ENCODE assay signal across 13 cellular contexts in the genomic region with DNA sequence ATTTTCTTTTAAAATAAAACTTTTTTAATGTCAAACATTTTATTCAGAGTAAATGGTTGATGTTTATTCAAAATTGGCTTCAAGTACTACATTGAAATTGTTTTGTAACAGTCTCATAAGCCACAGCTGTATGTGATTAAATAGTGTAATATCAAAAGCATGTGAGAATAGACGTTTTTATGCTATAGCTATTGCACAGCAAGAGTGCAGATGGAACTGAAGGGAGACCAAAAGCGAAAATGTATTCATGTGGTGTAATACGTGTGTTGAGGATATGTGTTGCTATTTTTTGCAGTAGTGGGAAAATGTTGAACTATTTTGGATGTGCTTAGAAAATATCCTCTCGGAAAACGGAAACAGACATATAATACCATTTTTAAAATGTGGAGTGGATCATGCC. TPM values are rescaled to one million over a fixed set of nuclear protein-coding genes. Genes with fewer than 3 reads are reported as not detected.
A peak's percentile ranks its signal among the peaks of the same experiment; 100 is the strongest.
DNase-seq lines count a peak whose midpoint lies in the region; ATAC-seq and TF ChIP-seq lines count a peak whose summit lies in the region.
"Had no signal": no experiment of that assay in that cellular context is flagged by ENCODE, and none has a peak within 500 bp of the region (broad histone marks: within the 10 kb centered on the region; RNA-seq: fewer than 3 reads in every experiment).

No MANE protein-coding gene starts in this region.

- ATAC-seq in gastroesophageal sphincter: no peak
- no peak for ATAC-seq in thoracic aorta (ENCODE audit: insufficient number of reproducible peaks, low FRiP score, low read depth)
- no peak for ATAC-seq in PC-3
- ATAC-seq in GM21717 (IDR thresholded peaks at IDR 0.05; ENCODE audit: unreplicated experiment): no peak

- TF ChIP-seq EP300 in gastroesophageal sphincter (IDR thresholded peaks at IDR 0.05): no peak

- H3F3A ChIP-seq in PC-3 (ENCODE audit: low read length, unreplicated experiment) (no peaks in the 10 kb centered on the region), neural progenitor cell (ENCODE audit: low read depth) (peaks cover 3% of the 10 kb centered on the region)

- H3K4me1 ChIP-seq in gastroesophageal sphincter (peaks cover 0 to 47% (median 5%) of the 10 kb centered on the region in 3 donors), thoracic aorta (ENCODE audit: control insufficient read depth in 1 of 2, low read depth in 2 of 2) (peaks cover 42 to 43% of the 10 kb centered on the region in 2 donors), PC-3 (ENCODE audit: insufficient read depth, low read length) (peaks cover 22% of the 10 kb centered on the region), neural progenitor cell (peaks cover 24% of the 10 kb centered on the region)

- TF ChIP-seq CTCF in brain microvascular endothelial cell (IDR thresholded peaks at IDR 0.05; ENCODE audit: low read depth, low read length, missing control alignments): no peak
- TF ChIP-seq CTCF in gastroesophageal sphincter (IDR thresholded peaks at IDR 0.05): no peak
- no peak for TF ChIP-seq CTCF in thoracic aorta (IDR thresholded peaks at IDR 0.05)
- no peak for TF ChIP-seq CTCF in PC-3 (conservative IDR thresholded peaks at IDR 0.05; ENCODE audit: low read depth, low read length)
- no peak for TF ChIP-seq CTCF in neural progenitor cell (IDR thresholded peaks at IDR 0.05)

- POLR2A ChIA-PET in PC-3 (lab: Charles Lee; ENCODE audit: unreplicated experiment): no interaction called here

- H3K27ac ChIP-seq in brain microvascular endothelial cell (peak overlapping the region; percentile 42), gastroesophageal sphincter (peak overlapping the region in 2 of 4 donors; percentile 56 to 89), thoracic aorta (peak overlapping the region; percentile 63 to 67), PC-3 (ENCODE audit: low read length) (no peak overlapping the region), neural progenitor cell (no peak overlapping the region)
- H3K27ac ChIP-seq: PC-9 had no signal

- DNase-seq in HCEC 1CT (peak; percentile 84), brain microvascular endothelial cell (no peak), thoracic aorta (ENCODE audit: low spot score) (no peak), COR-L47 (lab: John Stamatoyannopoulos, UW) (no peak), PC-3 (no peak), neural progenitor cell (ENCODE audit: low spot score) (no peak)
- DNase-seq: activated CD8-positive, alpha-beta memory T cell treated with anti-CD3 and anti-CD28 coated beads, Interleukin-2, amount 50 U/mL, for 4 hours; DND-41; foreskin melanocyte; PC-9 had no signal

- CTCF ChIA-PET in PC-3 (lab: Charles Lee): no interaction called here

- BruUV-seq in PC-3 (replicated peaks; lab: Mats Ljungman, UMichigan): no TSS peak

- H3K4me2 ChIP-seq in PC-3 (ENCODE audit: low read length) (no peak overlapping the region), neural progenitor cell (no peak overlapping the region)
- H3K4me2 ChIP-seq: PC-9 had no signal

- H3K27me3 Mint-ChIP-seq in neural progenitor cell (ENCODE audit: insufficient read depth, low read depth): no peaks in the 10 kb centered on the region

- H3K36me3 Mint-ChIP-seq in neural progenitor cell: no peaks in the 10 kb centered on the region

- H3K9me3 ChIP-seq in gastroesophageal sphincter (no peaks in the 10 kb centered on the region), thoracic aorta (no peaks in the 10 kb centered on the region), PC-3 (ENCODE audit: low read length) (no peaks in the 10 kb centered on the region), neural progenitor cell (ENCODE audit: low read depth) (no peaks in the 10 kb centered on the region)

- no peak overlapping the region for H3K27ac Mint-ChIP-seq in neural progenitor cell

- H3K4me3 ChIP-seq in brain microvascular endothelial cell (ENCODE audit: low read depth, low read length) (peak overlapping the region; percentile 22), gastroesophageal sphincter (peak overlapping the region; percentile 14 to 61), thoracic aorta (peak overlapping the region; percentile 88), PC-3 (ENCODE audit: low read length) (no peak overlapping the region), neural progenitor cell (no peak overlapping the region)
- H3K4me3 ChIP-seq: lung, PC-9 had no signal

- H3K79me2 ChIP-seq in PC-3 (ENCODE audit: low read length) (peaks cover 38% of the 10 kb centered on the region), neural progenitor cell (ENCODE audit: low read depth) (no peaks in the 10 kb centered on the region)

- H3K9me2 ChIP-seq in PC-3 (replicated peaks; ENCODE audit: low read length): no peaks in the 10 kb centered on the region

- peaks cover 46% of the 10 kb centered on the region for H3K4me1 Mint-ChIP-seq in neural progenitor cell

- H3K27me3 ChIP-seq in brain microvascular endothelial cell (replicated peaks): no peaks in the 10 kb centered on the region
- H3K27me3 ChIP-seq in gastroesophageal sphincter: no peaks in the 10 kb centered on the region
- no peaks in the 10 kb centered on the region for H3K27me3 ChIP-seq in thoracic aorta (replicated peaks; ENCODE audit: insufficient read depth)
- no peaks in the 10 kb centered on the region for H3K27me3 ChIP-seq in PC-3 (ENCODE audit: low read length)
- no peaks in the 10 kb centered on the region for H3K27me3 ChIP-seq in neural progenitor cell

- 43 to 58% methylated on average over 5 of the region's 5 CpGs for WGBS in gastroesophageal sphincter (ENCODE audit: low coverage in 1 of 2), 2 donors

- no peak overlapping the region for H3K4me3 Mint-ChIP-seq in neural progenitor cell

- H2AFZ ChIP-seq in PC-3 (ENCODE audit: low read length) (no peak overlapping the region), neural progenitor cell (replicated peaks) (no peak overlapping the region)
- H2AFZ ChIP-seq: PC-9 had no signal

- no peaks in the 10 kb centered on the region for H4K20me1 ChIP-seq in PC-3 (ENCODE audit: low read length)
- H4K20me1 ChIP-seq in neural progenitor cell (ENCODE audit: low read depth): no peaks in the 10 kb centered on the region

- H3K9ac ChIP-seq in PC-3 (ENCODE audit: low read length) (no peak overlapping the region), neural progenitor cell (no peak overlapping the region)

- in situ Hi-C loops in brain microvascular endothelial cell (cut with HindIII; ENCODE audit: low pct_ligation_motif_present, low sequenced_read_pairs): loop anchor here (25.0 kb wide), 1 partner anchor 475 kb away; no protein-coding TSS in a partner anchor

- no peak for TF ChIP-seq POLR2A in gastroesophageal sphincter (IDR thresholded peaks at IDR 0.05)

- H3K36me3 ChIP-seq in brain microvascular endothelial cell (replicated peaks) (no peaks in the 10 kb centered on the region), gastroesophageal sphincter (no peaks in the 10 kb centered on the region), thoracic aorta (no peaks in the 10 kb centered on the region), PC-3 (ENCODE audit: low read depth, low read length) (no peaks in the 10 kb centered on the region), neural progenitor cell (no peaks in the 10 kb centered on the region)

- intact Hi-C loops in PC-3 (cut with micrococcal nuclease): loop anchor here (10.0 kb wide), 1 partner anchor 332 kb away; no protein-coding TSS in a partner anchor

- no peaks in the 10 kb centered on the region for H3K9me3 Mint-ChIP-seq in neural progenitor cell

RNA-seq across cellular contexts. Expression of a gene that starts 6.0 kb away (rescaled TPM):
- total RNA-seq in gastroesophageal sphincter (10 to 100 TPM; 51.5 to 76.0 (median 66.6) TPM), thoracic aorta (100 to 1,000 TPM; 149 to 186 TPM), PC-3 (2014; rRNA removed) (5.4 and 13.5 TPM in 2 replicates), neural progenitor cell (ENCODE audit: low replicate concordance) (0.47 and 0.65 TPM in 2 replicates)

Comparison
In these comparisons a context has a peak if more than half of its experiments do, and no peak if none do; other contexts are left out.
1. H3K27ac ChIP-seq: peak in brain microvascular endothelial cell (single experiment) and thoracic aorta (2 of 2); none in PC-3 (single experiment) and neural progenitor cell (single experiment).
2. H3K4me3 ChIP-seq: peak in brain microvascular endothelial cell (single experiment), gastroesophageal sphincter (2 of 2) and thoracic aorta (single experiment); none in PC-3 (single experiment) and neural progenitor cell (single experiment).